9 cellular contexts compared by ENCODE assay signal in genomic region chr17:59851431-59852375, GRCh38. TPM values are rescaled to one million over a fixed set of nuclear protein-coding genes. Genes with fewer than 3 reads are reported as not detected.
DNase-seq lines count a peak whose midpoint lies in the region; ATAC-seq and FAIRE-seq lines count a peak whose summit lies in the region.
"Had no signal": no experiment of that assay in that cellular context is flagged by ENCODE, and none has a peak within 500 bp of the region (broad histone marks: within the 10 kb centered on the region; RNA-seq: fewer than 3 reads in every experiment).

No MANE protein-coding gene starts in this region.

- peak overlapping the region; percentile 44 for H3K27ac ChIP-seq in duodenal mucosa (ENCODE audit: low read depth, low read length)
- H3K27ac ChIP-seq in naive thymus-derived CD4-positive, alpha-beta T cell (ENCODE audit: low read depth, low read length): no peak overlapping the region

- POLR2A ChIA-PET in naive thymus-derived CD4-positive, alpha-beta T cell (lab: Charles Lee): no interaction called here

- H3K36me3 ChIP-seq in duodenal mucosa (ENCODE audit: control insufficient read depth in 1 of 2, insufficient read depth in 2 of 2, low read length in 2 of 2): no peaks in the 10 kb centered on the region
- H3K36me3 ChIP-seq in naive thymus-derived CD4-positive, alpha-beta T cell (ENCODE audit: control insufficient read depth in 2 of 3, insufficient read depth in 3 of 3, low read length in 3 of 3): no peaks in the 10 kb centered on the region

- H3K4me1 ChIP-seq in duodenal mucosa (ENCODE audit: control insufficient read depth in 1 of 2, insufficient read depth in 2 of 2, low read length in 2 of 2): peaks cover 40 to 60% of the 10 kb centered on the region in 2 donors
- peaks cover 6 to 27% of the 10 kb centered on the region in 2 donors for H3K4me1 ChIP-seq in naive thymus-derived CD4-positive, alpha-beta T cell (ENCODE audit: control insufficient read depth in 2 of 2, insufficient read depth in 2 of 2, low read length in 2 of 2)

- CTCF ChIA-PET in naive thymus-derived CD4-positive, alpha-beta T cell (lab: Charles Lee): no interaction called here

- DNase-seq in HCEC 1CT (peak; percentile 98), DMS79 treated with DMSO at 0.1 percent for 48 hours (lab: John Stamatoyannopoulos, UW) (no peak), ecto neural progenitor cell (ENCODE audit: low spot score) (no peak), NCI-H1930 (lab: John Stamatoyannopoulos, UW) (no peak)
- DNase-seq in naive thymus-derived CD4-positive, alpha-beta T cell: no peak
- DNase-seq: NCI-H1436 treated with DMSO at 0.1 percent for 48 hours had no signal

- no peaks in the 10 kb centered on the region for H3K27me3 Mint-ChIP-seq in naive thymus-derived CD4-positive, alpha-beta T cell

- ATAC-seq in naive thymus-derived CD4-positive, alpha-beta T cell: no peak
- ATAC-seq in HG03045 (IDR thresholded peaks at IDR 0.05; ENCODE audit: unreplicated experiment): no peak

- H3K36me3 Mint-ChIP-seq in naive thymus-derived CD4-positive, alpha-beta T cell: peaks cover 0 to 7% (median 0%) of the 10 kb centered on the region in 5 donors

- peak overlapping the region in 1 of 10 donors; percentile 14 for H3K4me3 Mint-ChIP-seq in naive thymus-derived CD4-positive, alpha-beta T cell

- peak overlapping the region in 7 of 9 donors; percentile 25 to 93 (median 67) for H3K27ac Mint-ChIP-seq in naive thymus-derived CD4-positive, alpha-beta T cell

- peak overlapping the region in 1 of 2 donors; percentile 15 for H3K9ac ChIP-seq in duodenal mucosa (ENCODE audit: low read depth in 1 of 2, low read length in 2 of 2)

- H3K27me3 ChIP-seq in duodenal mucosa (ENCODE audit: control insufficient read depth in 1 of 2, insufficient read depth in 2 of 2, low read length in 2 of 2): no peaks in the 10 kb centered on the region
- H3K27me3 ChIP-seq in naive thymus-derived CD4-positive, alpha-beta T cell (ENCODE audit: control insufficient read depth in 2 of 2, insufficient read depth in 2 of 2, low read length in 2 of 2): no peaks in the 10 kb centered on the region

- intact Hi-C loops in naive thymus-derived CD4-positive, alpha-beta T cell (cut with micrococcal nuclease): loop anchor here in 1 of 2 donors (2.0 kb wide), 1 partner anchor 15 kb away; no protein-coding TSS in a partner anchor

- H3K4me3 ChIP-seq in duodenal mucosa (ENCODE audit: low read depth in 1 of 2, low read length in 2 of 2): no peak overlapping the region
- no peak overlapping the region for H3K4me3 ChIP-seq in naive thymus-derived CD4-positive, alpha-beta T cell (ENCODE audit: low read length)

- H3K4me1 Mint-ChIP-seq in naive thymus-derived CD4-positive, alpha-beta T cell: peaks cover 33 to 52% (median 39%) of the 10 kb centered on the region in 7 donors

- no peaks in the 10 kb centered on the region for H3K9me3 Mint-ChIP-seq in naive thymus-derived CD4-positive, alpha-beta T cell

- FAIRE-seq in A204.1 (lab: Jason Lieb, UNC): peak; percentile 80

- no peaks in the 10 kb centered on the region for H3K9me3 ChIP-seq in duodenal mucosa (ENCODE audit: control insufficient read depth in 1 of 2, low read length in 2 of 2)
- no peaks in the 10 kb centered on the region for H3K9me3 ChIP-seq in naive thymus-derived CD4-positive, alpha-beta T cell (ENCODE audit: control insufficient read depth in 2 of 3, low read length in 3 of 3)

RNA-seq across cellular contexts. Expression of gene TUBD1, which starts 41.0 kb away (rescaled TPM):
- 10 to 100 TPM in 4 of 5 experiments, 1 to 10 TPM in 1; 8.2 to 42.1 (median 14.3) TPM for total RNA-seq in naive thymus-derived CD4-positive, alpha-beta T cell
- 10 to 100 TPM; 25.5 to 31.9 TPM for polyA plus RNA-seq in naive thymus-derived CD4-positive, alpha-beta T cell

RNA-seq across cellular contexts. Expression of gene RPS6KB1, which starts 41.2 kb away (rescaled TPM):
- 100 to 1,000 TPM in 1 of 5 experiments, 10 to 100 TPM in 4; 62.0 to 107 (median 71.5) TPM for total RNA-seq in naive thymus-derived CD4-positive, alpha-beta T cell
- 10 to 100 TPM; 27.3 to 34.3 TPM for polyA plus RNA-seq in naive thymus-derived CD4-positive, alpha-beta T cell
